ENCODE assay signal across 9 cellular contexts in genomic region chr6:119076966-119077642, GRCh38. TPM values are rescaled to one million over a fixed set of nuclear protein-coding genes. Genes with fewer than 3 reads are reported as not detected.
A peak's percentile ranks its signal among the peaks of the same experiment; 100 is the strongest.
DNase-seq lines count a peak whose midpoint lies in the region; ATAC-seq and TF ChIP-seq lines count a peak whose summit lies in the region.
"Had no signal": no experiment of that assay in that cellular context is flagged by ENCODE, and none has a peak within 500 bp of the region (broad histone marks: within the 10 kb centered on the region; RNA-seq: fewer than 3 reads in every experiment).

No MANE protein-coding gene starts in this region.

- peak overlapping the region; percentile 21 to 83 (median 63) for H3K27ac Mint-ChIP-seq in CD4-positive, CD25-positive, alpha-beta regulatory T cell
- H3K27ac Mint-ChIP-seq in nephron progenitor cell, result no peak overlapping the region

- peaks cover 1% of the 10 kb centered on the region for H3K36me3 Mint-ChIP-seq in CD4-positive, CD25-positive, alpha-beta regulatory T cell
- H3K36me3 Mint-ChIP-seq in nephron progenitor cell (ENCODE audit: low read depth), result no peaks in the 10 kb centered on the region

- TF ChIP-seq CTCF in dorsolateral prefrontal cortex (IDR thresholded peaks at IDR 0.05 in 54 of 56, conservative IDR thresholded peaks at IDR 0.05 in 2 of 56; ENCODE audit: low read depth in 1 of 56, partially characterized antibody in 56 of 56), result no peak
- no peak for TF ChIP-seq CTCF in nephron progenitor cell (IDR thresholded peaks at IDR 0.05)

- H3K4me3 Mint-ChIP-seq in CD4-positive, CD25-positive, alpha-beta regulatory T cell, result peak overlapping the region; percentile 78 to 98 (median 89)
- peak overlapping the region; percentile 78 for H3K4me3 Mint-ChIP-seq in nephron progenitor cell

- DNase-seq in CD4-positive, CD25-positive, alpha-beta regulatory T cell, result peak in 2 of 3 donors; percentile 16 to 29
- no peak for DNase-seq in Jurkat, Clone E6-1 (ENCODE audit: low read depth, low spot score)
- DNase-seq in dorsolateral prefrontal cortex (no peak), nephron progenitor cell (no peak), NCI-H524 treated with DMSO at 0.1 percent for 48 hours (lab: John Stamatoyannopoulos, UW) (no peak), germinal center (ENCODE audit: low spot score) (no peak)
- DNase-seq: GOT3 had no signal

- peaks cover 27% of the 10 kb centered on the region for H3K4me1 ChIP-seq in CD4-positive, CD25-positive, alpha-beta regulatory T cell (ENCODE audit: control insufficient read depth, insufficient read depth, low read length, poor library complexity, severe bottlenecking)

- intact Hi-C loops in dorsolateral prefrontal cortex (cut with DNase I), result loop anchor here in 1 of 2 donors (5.0 kb wide), 1 partner anchor 185 kb away; the partner anchor contains the start of gene ASF1A

- H3K27me3 Mint-ChIP-seq in CD4-positive, CD25-positive, alpha-beta regulatory T cell, result no peaks in the 10 kb centered on the region
- H3K27me3 Mint-ChIP-seq in nephron progenitor cell (ENCODE audit: low read depth, poor library complexity), result peaks cover 81% of the 10 kb centered on the region

- no peaks in the 10 kb centered on the region for H3K36me3 ChIP-seq in CD4-positive, CD25-positive, alpha-beta regulatory T cell (ENCODE audit: control insufficient read depth, insufficient read depth, low read length)

- peak overlapping the region; percentile 38 for H3K27ac ChIP-seq in CD4-positive, CD25-positive, alpha-beta regulatory T cell (ENCODE audit: insufficient read depth, low read length, poor library complexity, severe bottlenecking)
- peak overlapping the region in 33 of 59 donors; percentile 2 to 91 (median 67) for H3K27ac ChIP-seq in dorsolateral prefrontal cortex

- peaks cover 26 to 52% (median 40%) of the 10 kb centered on the region in 4 donors for H3K4me1 Mint-ChIP-seq in CD4-positive, CD25-positive, alpha-beta regulatory T cell
- H3K4me1 Mint-ChIP-seq in nephron progenitor cell, result peaks cover 8% of the 10 kb centered on the region

- no peaks in the 10 kb centered on the region for H3K27me3 ChIP-seq in CD4-positive, CD25-positive, alpha-beta regulatory T cell (ENCODE audit: control insufficient read depth, insufficient read depth, low read length)
- no peaks in the 10 kb centered on the region for H3K27me3 ChIP-seq in dorsolateral prefrontal cortex

- H3K9me3 ChIP-seq in CD4-positive, CD25-positive, alpha-beta regulatory T cell (ENCODE audit: control insufficient read depth in 2 of 2, low read length in 2 of 2), result no peaks in the 10 kb centered on the region

- H3K9me3 Mint-ChIP-seq in CD4-positive, CD25-positive, alpha-beta regulatory T cell, result peaks cover 0 to 2% (median 0%) of the 10 kb centered on the region in 7 donors
- H3K9me3 Mint-ChIP-seq in nephron progenitor cell, result peaks cover 15% of the 10 kb centered on the region

- H3K4me3 ChIP-seq in CD4-positive, CD25-positive, alpha-beta regulatory T cell (ENCODE audit: low read depth, low read length), result peak overlapping the region; percentile 96
- peak overlapping the region; percentile 57 for H3K4me3 ChIP-seq in Jurkat, Clone E6-1 (ENCODE audit: low read length)
- H3K4me3 ChIP-seq in dorsolateral prefrontal cortex, result peak overlapping the region; percentile 58 to 90 (median 80)

- no peak for ATAC-seq in CD4-positive, CD25-positive, alpha-beta regulatory T cell (ENCODE audit: low read depth in 2 of 2)
- ATAC-seq in HG03565 (IDR thresholded peaks at IDR 0.05; ENCODE audit: unreplicated experiment), result no peak
- no peak for ATAC-seq in HG03342 (IDR thresholded peaks at IDR 0.05; ENCODE audit: unreplicated experiment)

RNA-seq across cellular contexts. Expression of gene FAM184A, which starts 1.4 kb away (rescaled TPM):
- total RNA-seq in CD4-positive, CD25-positive, alpha-beta regulatory T cell, result 7.7 TPM
- 1 to 10 TPM; 1.0 to 2.3 (median 1.5) TPM for polyA plus RNA-seq in CD4-positive, CD25-positive, alpha-beta regulatory T cell
- polyA plus RNA-seq in Jurkat, Clone E6-1 (2012; ENCODE audit: insufficient read depth, insufficient read length), result 15.4 TPM
- total RNA-seq in dorsolateral prefrontal cortex, result 10 to 100 TPM; 13.9 to 52.2 (median 26.9) TPM

Comparison
In these comparisons a context has a peak if more than half of its experiments do, and no peak if none do; other contexts are left out.
1. DNase-seq: peak in CD4-positive, CD25-positive, alpha-beta regulatory T cell (2 of 3); none in Jurkat, Clone E6-1 (single experiment), dorsolateral prefrontal cortex (0 of 10), nephron progenitor cell (single experiment), NCI-H524 treated with DMSO at 0.1 percent for 48 hours (single experiment) and germinal center (single experiment).
2. Peak in every context shown above with its lines, with median percentiles within 50 percentile points of each other: H3K4me3 ChIP-seq.